ENCODE assay signal across 26 cellular contexts in the genomic region with DNA sequence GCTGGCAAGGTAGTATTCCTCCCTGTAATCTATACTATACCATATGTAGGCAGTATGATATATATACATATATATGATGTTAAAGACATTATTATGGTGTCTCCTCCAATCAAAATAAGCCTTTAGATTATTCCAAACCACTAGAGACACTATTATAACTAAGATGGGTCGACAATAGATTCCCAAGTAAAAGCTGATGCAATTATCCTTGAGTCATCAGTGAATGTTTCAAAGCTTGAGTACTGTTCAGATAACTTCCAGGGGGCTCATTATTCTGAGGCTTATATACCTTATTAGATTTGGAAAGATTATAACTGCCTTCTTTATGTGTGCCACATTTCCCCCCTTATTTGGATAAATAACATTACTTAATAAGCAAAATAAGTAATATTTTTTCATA. TPM values are rescaled to one million over a fixed set of nuclear protein-coding genes. Genes with fewer than 3 reads are reported as not detected.
DNase-seq lines count a peak whose midpoint lies in the region; ATAC-seq and TF ChIP-seq lines count a peak whose summit lies in the region.
"Had no signal": no experiment of that assay in that cellular context is flagged by ENCODE, and none has a peak within 500 bp of the region (broad histone marks: within the 10 kb centered on the region; RNA-seq: fewer than 3 reads in every experiment).

No MANE protein-coding gene starts in this region.

- H3K4me3 Mint-ChIP-seq in activated CD8-positive, alpha-beta T cell treated with anti-CD3 and anti-CD28 coated beads for 36 hours: no peak overlapping the region
- no peak overlapping the region for H3K4me3 Mint-ChIP-seq in activated CD8-positive, alpha-beta T cell treated with anti-CD3 and anti-CD28 coated beads, Interleukin-2, amount 10 ng/mL, durations not matched to agents 7 days and 5 days
- H3K4me3 Mint-ChIP-seq: activated B cell treated with CpG ODN at 0.5 μM for 24 hours; activated naive CD8-positive, alpha-beta T cell; H9 had no signal

- H3K9me3 Mint-ChIP-seq in activated CD8-positive, alpha-beta T cell treated with anti-CD3 and anti-CD28 coated beads for 36 hours: no peaks in the 10 kb centered on the region
- H3K9me3 Mint-ChIP-seq in activated CD8-positive, alpha-beta T cell treated with anti-CD3 and anti-CD28 coated beads, Interleukin-2, amount 10 ng/mL, durations not matched to agents 7 days and 5 days (ENCODE audit: insufficient read depth): no peaks in the 10 kb centered on the region
- H3K9me3 Mint-ChIP-seq: activated B cell treated with CpG ODN at 0.5 μM for 24 hours, H9 had no signal

- DNase-seq in activated CD8-positive, alpha-beta T cell treated with anti-CD3 and anti-CD28 coated beads for 36 hours: no peak
- DNase-seq in activated CD8-positive, alpha-beta T cell treated with anti-CD3 and anti-CD28 coated beads, Interleukin-2, amount 10 ng/mL, durations not matched to agents 7 days and 5 days: no peak
- DNase-seq in RWPE2 (ENCODE audit: low spot score) (no peak), fibroblast of mammary gland (ENCODE audit: low read depth) (peak; percentile 59), lower lobe of right lung (no peak), ACHN (no peak), colonic mucosa (no peak)
- DNase-seq: activated B cell treated with CpG ODN at 0.5 μM for 24 hours; activated CD8-positive, alpha-beta memory T cell treated with anti-CD3 and anti-CD28 coated beads, Interleukin-2, amount 50 U/mL, for 4 hours; body of pancreas; Caco-2; DND-41; esophagus squamous epithelium; H9; mesendoderm; NCI-H1092 treated with DMSO at 0.1 percent for 48 hours; NCI-H2029; NCI-H226; NCI-H82; psoas muscle; T-helper 9 cell; trophoblast cell had no signal

- peaks cover 30% of the 10 kb centered on the region for H3K36me3 Mint-ChIP-seq in activated CD8-positive, alpha-beta T cell treated with anti-CD3 and anti-CD28 coated beads for 36 hours (ENCODE audit: low read depth)
- H3K36me3 Mint-ChIP-seq in activated CD8-positive, alpha-beta T cell treated with anti-CD3 and anti-CD28 coated beads, Interleukin-2, amount 10 ng/mL, durations not matched to agents 7 days and 5 days (ENCODE audit: low read depth): peaks cover 39% of the 10 kb centered on the region

- peak overlapping the region; percentile 14 for H3K27ac ChIP-seq in RWPE2 (ENCODE audit: poor library complexity, severe bottlenecking)
- H3K27ac ChIP-seq in lower lobe of right lung: no peak overlapping the region
- H3K27ac ChIP-seq in colonic mucosa: no peak overlapping the region
- H3K27ac ChIP-seq: BLaER1, body of pancreas, coronary artery, esophagus squamous epithelium, psoas muscle had no signal

- H3K36me3 ChIP-seq in RWPE2 (ENCODE audit: low read depth): peaks cover 76% of the 10 kb centered on the region
- peaks cover 87% of the 10 kb centered on the region for H3K36me3 ChIP-seq in lower lobe of right lung
- no peaks in the 10 kb centered on the region for H3K36me3 ChIP-seq in colonic mucosa

- H3K9me3 ChIP-seq in RWPE2 (ENCODE audit: severe bottlenecking) (no peaks in the 10 kb centered on the region), lower lobe of right lung (no peaks in the 10 kb centered on the region), colonic mucosa (no peaks in the 10 kb centered on the region)
- H3K9me3 ChIP-seq: BLaER1, body of pancreas, Caco-2, esophagus squamous epithelium, psoas muscle had no signal

- H3K4me1 ChIP-seq in RWPE2 (ENCODE audit: insufficient read depth, poor library complexity, severe bottlenecking) (peaks cover 32% of the 10 kb centered on the region), lower lobe of right lung (no peaks in the 10 kb centered on the region), colonic mucosa (no peaks in the 10 kb centered on the region)
- H3K4me1 ChIP-seq: body of pancreas, Caco-2 had no signal

- H3K27me3 ChIP-seq in RWPE2 (ENCODE audit: insufficient read depth, poor library complexity, severe bottlenecking) (no peaks in the 10 kb centered on the region), lower lobe of right lung (ENCODE audit: low read depth) (no peaks in the 10 kb centered on the region), colonic mucosa (no peaks in the 10 kb centered on the region)
- H3K27me3 ChIP-seq: BLaER1, body of pancreas, esophagus squamous epithelium had no signal

- in situ Hi-C loops in ACHN (cut with HindIII; ENCODE audit: low pct_ligation_motif_present, low pct_unique_long_range_greater_than_20kb, low sequenced_read_pairs): no loop called here

- TF ChIP-seq CTCF in activated CD8-positive, alpha-beta T cell treated with anti-CD3 and anti-CD28 coated beads for 36 hours (IDR thresholded peaks at IDR 0.05): no peak
- no peak for TF ChIP-seq CTCF in RWPE2 (IDR thresholded peaks at IDR 0.05; ENCODE audit: poor library complexity, severe bottlenecking)
- TF ChIP-seq CTCF in fibroblast of mammary gland (conservative IDR thresholded peaks at IDR 0.05; ENCODE audit: control insufficient read depth, insufficient read depth, low read depth, low read length): no peak
- no peak for TF ChIP-seq CTCF in lower lobe of right lung (IDR thresholded peaks at IDR 0.05)
- no peak for TF ChIP-seq CTCF in colonic mucosa (IDR thresholded peaks at IDR 0.05)

- H3K4me3 ChIP-seq in RWPE2 (ENCODE audit: severe bottlenecking) (no peak overlapping the region), fibroblast of mammary gland (ENCODE audit: control insufficient read depth, low read depth, low read length) (no peak overlapping the region), lower lobe of right lung (no peak overlapping the region), colonic mucosa (no peak overlapping the region)
- H3K4me3 ChIP-seq: BLaER1, body of pancreas, coronary artery, esophagus squamous epithelium, psoas muscle had no signal

- H3K27ac Mint-ChIP-seq in activated CD8-positive, alpha-beta T cell treated with anti-CD3 and anti-CD28 coated beads for 36 hours: peak overlapping the region; percentile 49
- no peak overlapping the region for H3K27ac Mint-ChIP-seq in activated CD8-positive, alpha-beta T cell treated with anti-CD3 and anti-CD28 coated beads, Interleukin-2, amount 10 ng/mL, durations not matched to agents 7 days and 5 days
- H3K27ac Mint-ChIP-seq: activated B cell treated with CpG ODN at 0.5 μM for 24 hours; activated naive CD8-positive, alpha-beta T cell had no signal

- intact Hi-C loops in activated CD8-positive, alpha-beta T cell treated with anti-CD3 and anti-CD28 coated beads for 36 hours (cut with micrococcal nuclease): no loop called here
- intact Hi-C loops in lower lobe of right lung (cut with DNase I): no loop called here
- intact Hi-C loops in colonic mucosa (cut with DNase I): no loop called here

- H3K4me1 Mint-ChIP-seq in activated CD8-positive, alpha-beta T cell treated with anti-CD3 and anti-CD28 coated beads for 36 hours (ENCODE audit: low read depth): peaks cover 13% of the 10 kb centered on the region
- peaks cover 9% of the 10 kb centered on the region for H3K4me1 Mint-ChIP-seq in activated CD8-positive, alpha-beta T cell treated with anti-CD3 and anti-CD28 coated beads, Interleukin-2, amount 10 ng/mL, durations not matched to agents 7 days and 5 days (ENCODE audit: low read depth)

- CTCF ChIA-PET in activated CD8-positive, alpha-beta T cell treated with anti-CD3 and anti-CD28 coated beads for 36 hours (lab: Charles Lee): no interaction called here
- CTCF ChIA-PET in activated CD8-positive, alpha-beta T cell treated with anti-CD3 and anti-CD28 coated beads, Interleukin-2, amount 10 ng/mL, durations not matched to agents 7 days and 5 days (lab: Charles Lee): no interaction called here

- POLR2A ChIA-PET in activated CD8-positive, alpha-beta T cell treated with anti-CD3 and anti-CD28 coated beads for 36 hours (lab: Charles Lee): interaction anchor here (1.3 to 1.5 kb wide), 2 partner anchors 10 to 12 kb away, joined by 5 read pairs; a partner anchor contains a TSS
- POLR2A ChIA-PET in activated CD8-positive, alpha-beta T cell treated with anti-CD3 and anti-CD28 coated beads, Interleukin-2, amount 10 ng/mL, durations not matched to agents 7 days and 5 days (lab: Charles Lee): interaction anchor here (2.0 kb wide), 1 partner anchor 11 kb away, joined by 8 read pairs; a partner anchor contains a TSS

- ATAC-seq in activated CD8-positive, alpha-beta T cell treated with anti-CD3 and anti-CD28 coated beads for 36 hours: no peak
- no peak for ATAC-seq in activated CD8-positive, alpha-beta T cell treated with anti-CD3 and anti-CD28 coated beads, Interleukin-2, amount 10 ng/mL, durations not matched to agents 7 days and 5 days
- peak; percentile 50; the same call in 2 of the 3 replicates for ATAC-seq in RWPE2 (ENCODE audit: low read depth)
- ATAC-seq in lower lobe of right lung: no peak
- no peak for ATAC-seq in GM21390 (IDR thresholded peaks at IDR 0.05; ENCODE audit: unreplicated experiment)
- ATAC-seq: body of pancreas, psoas muscle had no signal

- H3K27me3 Mint-ChIP-seq in activated CD8-positive, alpha-beta T cell treated with anti-CD3 and anti-CD28 coated beads for 36 hours: no peaks in the 10 kb centered on the region
- no peaks in the 10 kb centered on the region for H3K27me3 Mint-ChIP-seq in activated CD8-positive, alpha-beta T cell treated with anti-CD3 and anti-CD28 coated beads, Interleukin-2, amount 10 ng/mL, durations not matched to agents 7 days and 5 days (ENCODE audit: low read depth)
- H3K27me3 Mint-ChIP-seq: activated B cell treated with CpG ODN at 0.5 μM for 24 hours; activated naive CD8-positive, alpha-beta T cell had no signal

- no peak overlapping the region for H3K9ac ChIP-seq in colonic mucosa (ENCODE audit: low read depth in 2 of 2, low read length in 2 of 2)
- H3K9ac ChIP-seq: BLaER1 had no signal

RNA-seq across cellular contexts. Expression of a gene that starts 11.9 kb away (rescaled TPM):
- 10 to 100 TPM; 17.8 to 19.0 TPM for total RNA-seq in activated CD8-positive, alpha-beta T cell treated with anti-CD3 and anti-CD28 coated beads for 36 hours
- 10 to 100 TPM; 28.0 to 28.8 TPM for total RNA-seq in activated CD8-positive, alpha-beta T cell treated with anti-CD3 and anti-CD28 coated beads, Interleukin-2, amount 10 ng/mL, durations not matched to agents 7 days and 5 days
- total RNA-seq in lower lobe of right lung (25.0 TPM), colonic mucosa (10 to 100 TPM; 19.2 to 24.7 TPM)
